ENCODE assay signal across 26 cellular contexts in genomic region chr1:7684861-7685635, GRCh38.
"Had no signal": no experiment of that assay in that cellular context is flagged by ENCODE, and none has a peak within 500 bp of the region (broad histone marks: within the 10 kb centered on the region; RNA-seq: fewer than 3 reads in every experiment).

No MANE protein-coding gene starts in this region.

- H3K4me1 Mint-ChIP-seq: activated CD4-positive, alpha-beta T cell treated with anti-CD3 and anti-CD28 coated beads for 36 hours; activated CD4-positive, alpha-beta T cell treated with anti-CD3 and anti-CD28 coated beads, Interleukin-2, amount 10 ng/mL, durations not matched to agents 24 days and 14 days; activated CD8-positive, alpha-beta memory T cell treated with anti-CD3 and anti-CD28 coated beads, Interleukin-2, amount 10 ng/mL, durations not matched to agents 7 days and 5 days; activated naive CD4-positive, alpha-beta T cell treated with anti-CD3 and anti-CD28 coated beads, Interleukin-2, amount 10 ng/mL, durations not matched to agents 7 days and 5 days; activated naive CD8-positive, alpha-beta T cell treated with anti-CD3 and anti-CD28 coated beads, Interleukin-2, amount 10 ng/mL, durations not matched to agents 7 days and 5 days; central memory CD8-positive, alpha-beta T cell had no signal

- H3K27ac ChIP-seq: ascending aorta, brain microvascular endothelial cell, colonic mucosa, epithelial cell of prostate, esophagus squamous epithelium, gastroesophageal sphincter had no signal

- H3K4me1 ChIP-seq: colonic mucosa had no signal

- H3K27ac Mint-ChIP-seq: activated CD4-positive, alpha-beta memory T cell treated with anti-CD3 and anti-CD28 coated beads for 36 hours; activated CD4-positive, alpha-beta T cell treated with anti-CD3 and anti-CD28 coated beads for 36 hours; activated CD4-positive, alpha-beta T cell treated with anti-CD3 and anti-CD28 coated beads, Interleukin-2, amount 10 ng/mL, durations not matched to agents 24 days and 14 days; activated CD8-positive, alpha-beta memory T cell treated with anti-CD3 and anti-CD28 coated beads, Interleukin-2, amount 10 ng/mL, durations not matched to agents 7 days and 5 days; activated CD8-positive, alpha-beta T cell treated with anti-CD3 and anti-CD28 coated beads, Interleukin-2, amount 10 ng/mL, durations not matched to agents 7 days and 5 days; activated naive CD4-positive, alpha-beta T cell treated with anti-CD3 and anti-CD28 coated beads, Interleukin-2, amount 10 ng/mL, durations not matched to agents 7 days and 5 days; activated naive CD8-positive, alpha-beta T cell treated with anti-CD3 and anti-CD28 coated beads, Interleukin-2, amount 10 ng/mL, durations not matched to agents 7 days and 5 days; activated T-cell treated with anti-CD3 and anti-CD28 coated beads, Interleukin-2, amount 50 U/mL, for 24 hours; activated T-cell treated with anti-CD3 and anti-CD28 coated beads, Interleukin-2, amount 50 U/mL, for 72 hours had no signal

- H3K36me3 Mint-ChIP-seq: activated CD4-positive, alpha-beta memory T cell treated with anti-CD3 and anti-CD28 coated beads for 36 hours; activated CD8-positive, alpha-beta memory T cell treated with anti-CD3 and anti-CD28 coated beads, Interleukin-2, amount 10 ng/mL, durations not matched to agents 7 days and 5 days; activated naive CD4-positive, alpha-beta T cell treated with anti-CD3 and anti-CD28 coated beads, Interleukin-2, amount 10 ng/mL, durations not matched to agents 7 days and 5 days; activated naive CD4-positive, alpha-beta T cell treated with anti-CD3 and anti-CD28 coated beads, Interleukin-2, amount 50 U/mL, for 72 hours; activated naive CD8-positive, alpha-beta T cell treated with anti-CD3 and anti-CD28 coated beads, Interleukin-2, amount 10 ng/mL, durations not matched to agents 7 days and 5 days had no signal

- DNase-seq: activated CD4-positive, alpha-beta memory T cell treated with anti-CD3 and anti-CD28 coated beads for 36 hours; activated CD4-positive, alpha-beta T cell treated with anti-CD3 and anti-CD28 coated beads for 36 hours; activated CD4-positive, alpha-beta T cell treated with anti-CD3 and anti-CD28 coated beads, Interleukin-2, amount 10 ng/mL, durations not matched to agents 24 days and 14 days; activated CD4-positive, CD25-positive, alpha-beta regulatory T cell; activated CD4-positive, CD25-positive, alpha-beta regulatory T cell treated with anti-CD3 and anti-CD28 coated beads, Interleukin-2, amount 50 U/mL, for 72 hours; activated CD8-positive, alpha-beta memory T cell treated with anti-CD3 and anti-CD28 coated beads, Interleukin-2, amount 10 ng/mL, durations not matched to agents 7 days and 5 days; activated CD8-positive, alpha-beta memory T cell treated with anti-CD3 and anti-CD28 coated beads, Interleukin-2, amount 50 U/mL, for 4 hours; activated CD8-positive, alpha-beta T cell treated with anti-CD3 and anti-CD28 coated beads, Interleukin-2, amount 10 ng/mL, durations not matched to agents 7 days and 5 days; activated gamma-delta T cell; activated naive CD4-positive, alpha-beta T cell; activated naive CD4-positive, alpha-beta T cell treated with anti-CD3 and anti-CD28 coated beads, Interleukin-2, amount 10 ng/mL, durations not matched to agents 7 days and 5 days; activated naive CD8-positive, alpha-beta T cell treated with anti-CD3 and anti-CD28 coated beads, Interleukin-2, amount 10 ng/mL, durations not matched to agents 7 days and 5 days; activated T-cell treated with anti-CD3 and anti-CD28 coated beads for 4 hours; activated T-cell treated with anti-CD3 and anti-CD28 coated beads, Interleukin-2, amount 50 U/mL, for 24 hours; activated T-cell treated with anti-CD3 and anti-CD28 coated beads, Interleukin-2, amount 50 U/mL, for 72 hours; brain microvascular endothelial cell; colonic mucosa; effector CD8-positive, alpha-beta T cell; esophagus squamous epithelium; foreskin melanocyte; T-helper 2 cell had no signal

- H3K4me3 ChIP-seq: ascending aorta, colonic mucosa, esophagus squamous epithelium, gastroesophageal sphincter had no signal

- H3K9me3 Mint-ChIP-seq: activated CD4-positive, alpha-beta memory T cell treated with anti-CD3 and anti-CD28 coated beads for 36 hours; activated CD4-positive, alpha-beta T cell treated with anti-CD3 and anti-CD28 coated beads, Interleukin-2, amount 10 ng/mL, durations not matched to agents 24 days and 14 days; activated naive CD4-positive, alpha-beta T cell treated with anti-CD3 and anti-CD28 coated beads, Interleukin-2, amount 10 ng/mL, durations not matched to agents 7 days and 5 days; activated naive CD4-positive, alpha-beta T cell treated with anti-CD3 and anti-CD28 coated beads, Interleukin-2, amount 50 U/mL, for 72 hours; activated naive CD8-positive, alpha-beta T cell treated with anti-CD3 and anti-CD28 coated beads, Interleukin-2, amount 10 ng/mL, durations not matched to agents 7 days and 5 days; activated T-cell treated with anti-CD3 and anti-CD28 coated beads, Interleukin-2, amount 50 U/mL, for 24 hours; activated T-cell treated with anti-CD3 and anti-CD28 coated beads, Interleukin-2, amount 50 U/mL, for 72 hours; central memory CD8-positive, alpha-beta T cell had no signal

- H3K27me3 Mint-ChIP-seq: activated CD4-positive, alpha-beta T cell treated with anti-CD3 and anti-CD28 coated beads for 36 hours had no signal

- H3K27me3 ChIP-seq: ascending aorta, brain microvascular endothelial cell, colonic mucosa had no signal

- H3K4me3 Mint-ChIP-seq: activated CD4-positive, alpha-beta memory T cell treated with anti-CD3 and anti-CD28 coated beads for 36 hours; activated CD4-positive, alpha-beta T cell treated with anti-CD3 and anti-CD28 coated beads for 36 hours; activated CD4-positive, alpha-beta T cell treated with anti-CD3 and anti-CD28 coated beads, Interleukin-2, amount 10 ng/mL, durations not matched to agents 24 days and 14 days; activated CD8-positive, alpha-beta memory T cell treated with anti-CD3 and anti-CD28 coated beads, Interleukin-2, amount 10 ng/mL, durations not matched to agents 7 days and 5 days; activated CD8-positive, alpha-beta T cell treated with anti-CD3 and anti-CD28 coated beads, Interleukin-2, amount 10 ng/mL, durations not matched to agents 7 days and 5 days; activated naive CD4-positive, alpha-beta T cell treated with anti-CD3 and anti-CD28 coated beads, Interleukin-2, amount 10 ng/mL, durations not matched to agents 7 days and 5 days; activated naive CD8-positive, alpha-beta T cell treated with anti-CD3 and anti-CD28 coated beads, Interleukin-2, amount 10 ng/mL, durations not matched to agents 7 days and 5 days; activated T-cell treated with anti-CD3 and anti-CD28 coated beads, Interleukin-2, amount 50 U/mL, for 24 hours; activated T-cell treated with anti-CD3 and anti-CD28 coated beads, Interleukin-2, amount 50 U/mL, for 72 hours; central memory CD8-positive, alpha-beta T cell had no signal

- H3K9me3 ChIP-seq: ascending aorta, colonic mucosa, esophagus squamous epithelium, gastroesophageal sphincter had no signal

- ATAC-seq: activated CD4-positive, alpha-beta T cell treated with anti-CD3 and anti-CD28 coated beads for 36 hours; activated CD8-positive, alpha-beta memory T cell treated with anti-CD3 and anti-CD28 coated beads, Interleukin-2, amount 10 ng/mL, durations not matched to agents 7 days and 5 days; activated CD8-positive, alpha-beta T cell treated with anti-CD3 and anti-CD28 coated beads, Interleukin-2, amount 10 ng/mL, durations not matched to agents 7 days and 5 days; activated naive CD4-positive, alpha-beta T cell treated with anti-CD3 and anti-CD28 coated beads, Interleukin-2, amount 50 U/mL, for 72 hours; activated T-cell treated with anti-CD3 and anti-CD28 coated beads, Interleukin-2, amount 50 U/mL, for 72 hours; gastroesophageal sphincter had no signal

- H3K36me3 ChIP-seq: ascending aorta, brain microvascular endothelial cell, colonic mucosa, esophagus squamous epithelium, gastroesophageal sphincter had no signal
